In the genomic region with DNA sequence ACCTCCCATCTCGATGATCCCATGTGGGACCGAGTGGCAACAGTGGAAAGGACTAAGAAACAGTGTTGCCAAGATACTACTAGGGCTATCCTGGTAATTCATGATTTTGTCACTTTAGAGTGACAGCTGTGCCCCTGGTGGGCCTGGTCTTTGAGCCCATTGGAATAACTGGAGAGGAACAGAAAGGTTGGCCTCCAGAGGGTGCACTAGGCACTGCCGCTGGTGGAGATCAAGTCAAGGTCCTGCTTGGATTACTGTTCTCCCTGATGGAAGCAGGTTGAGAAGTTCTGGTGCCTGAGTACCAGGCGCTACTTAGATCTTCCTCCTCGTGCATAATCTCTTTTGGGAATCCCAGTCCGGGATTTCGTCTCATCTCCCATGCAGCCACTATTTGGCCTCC, we compare ENCODE assay signal across 24 cellular contexts.
A peak's percentile ranks its signal among the peaks of the same experiment; 100 is the strongest.
DNase-seq lines count a peak whose midpoint lies in the region; ATAC-seq and TF ChIP-seq lines count a peak whose summit lies in the region.
"Had no signal": no experiment of that assay in that cellular context is flagged by ENCODE, and none has a peak within 500 bp of the region (broad histone marks: within the 10 kb centered on the region; RNA-seq: fewer than 3 reads in every experiment).

No MANE protein-coding gene starts in this region.

- H2AFZ ChIP-seq in mammary epithelial cell (ENCODE audit: low read depth, low read length), result no peak overlapping the region
- no peak overlapping the region for H2AFZ ChIP-seq in parathyroid adenoma

- H3K4me1 ChIP-seq in mammary epithelial cell (ENCODE audit: insufficient read depth, low read length) (no peaks in the 10 kb centered on the region), parathyroid adenoma (no peaks in the 10 kb centered on the region)
- H3K4me1 ChIP-seq: SJCRH30 had no signal

- H3K27me3 Mint-ChIP-seq in MCF 10A (ENCODE audit: insufficient read depth, unreplicated experiment), result no peaks in the 10 kb centered on the region

- H3K27me3 ChIP-seq in mammary epithelial cell (ENCODE audit: insufficient read depth, low read length) (no peaks in the 10 kb centered on the region), parathyroid adenoma (ENCODE audit: control insufficient read depth, insufficient read depth, low read length) (no peaks in the 10 kb centered on the region)
- H3K27me3 ChIP-seq: right atrium auricular region, testis had no signal

- TF ChIP-seq CTCF in MCF 10A (IDR thresholded peaks at IDR 0.05; ENCODE audit: unreplicated experiment) (no peak), mammary epithelial cell (conservative IDR thresholded peaks at IDR 0.05 in 1 of 2, IDR thresholded peaks at IDR 0.05 in 1 of 2; ENCODE audit: extremely low read depth in 1 of 2, insufficient read depth in 1 of 2, low read depth in 1 of 2, low read length in 2 of 2) (peak in 1 of 2 donors; percentile 23), cardiac fibroblast (IDR thresholded peaks at IDR 0.05; ENCODE audit: low read depth, low read length) (peak; percentile 15), parathyroid adenoma (IDR thresholded peaks at IDR 0.05) (peak; percentile 12)

- POLR2A ChIA-PET in MCF 10A (lab: Yijun Ruan, JAX), result no interaction called here

- H4K20me1 ChIP-seq in mammary epithelial cell (ENCODE audit: insufficient read depth, low read length), result no peaks in the 10 kb centered on the region

- H3K9me3 ChIP-seq in mammary epithelial cell (replicated peaks; ENCODE audit: insufficient read depth, low read length) (no peaks in the 10 kb centered on the region), parathyroid adenoma (ENCODE audit: control insufficient read depth, low read length) (no peaks in the 10 kb centered on the region)
- H3K9me3 ChIP-seq: right atrium auricular region, SJCRH30, testis had no signal

- no peaks in the 10 kb centered on the region for H3K9me3 Mint-ChIP-seq in MCF 10A (ENCODE audit: unreplicated experiment)
- H3K9me3 Mint-ChIP-seq: activated naive CD8-positive, alpha-beta T cell treated with anti-CD3 and anti-CD28 coated beads, Interleukin-2, amount 50 U/mL, for 24 hours; naive B cell had no signal

- no TSS peak for BruUV-seq in MCF 10A (replicated peaks; lab: Mats Ljungman, UMichigan)
- BruUV-seq in mammary epithelial cell (replicated peaks; lab: Mats Ljungman, UMichigan), result no TSS peak

- dilution Hi-C loops in mammary epithelial cell (cut with HindIII; ENCODE audit: low sequenced_read_pairs), result no loop called here

- 87% methylated on average over 7 of the region's 7 CpGs for WGBS in mammary epithelial cell (ENCODE audit: low coverage, missing lambda C conversion rate)

- ATAC-seq in GM18909 (IDR thresholded peaks at IDR 0.05; ENCODE audit: poor library complexity, unreplicated experiment), result no peak
- ATAC-seq: activated naive CD8-positive, alpha-beta T cell treated with anti-CD3 and anti-CD28 coated beads, Interleukin-2, amount 50 U/mL, for 24 hours had no signal

- no peak overlapping the region for H3K27ac Mint-ChIP-seq in MCF 10A (ENCODE audit: low read depth, unreplicated experiment)
- H3K27ac Mint-ChIP-seq: activated naive CD8-positive, alpha-beta T cell treated with anti-CD3 and anti-CD28 coated beads, Interleukin-2, amount 50 U/mL, for 24 hours had no signal

- intact Hi-C loops in MCF 10A (cut with micrococcal nuclease) (no loop called here), mammary epithelial cell (cut with micrococcal nuclease) (no loop called here)

- H3K79me2 ChIP-seq in mammary epithelial cell (ENCODE audit: insufficient read depth, low read length) (no peaks in the 10 kb centered on the region), parathyroid adenoma (no peaks in the 10 kb centered on the region)

- H3K4me1 Mint-ChIP-seq in MCF 10A (ENCODE audit: insufficient read depth, unreplicated experiment), result no peaks in the 10 kb centered on the region
- H3K4me1 Mint-ChIP-seq: activated naive CD8-positive, alpha-beta T cell treated with anti-CD3 and anti-CD28 coated beads, Interleukin-2, amount 50 U/mL, for 24 hours; naive B cell had no signal

- H3K36me3 Mint-ChIP-seq in MCF 10A (ENCODE audit: insufficient read depth, unreplicated experiment), result no peaks in the 10 kb centered on the region
- H3K36me3 Mint-ChIP-seq: naive B cell had no signal

- H3K36me3 ChIP-seq in mammary epithelial cell (ENCODE audit: insufficient read depth, low read length) (no peaks in the 10 kb centered on the region), parathyroid adenoma (ENCODE audit: control insufficient read depth, insufficient read depth, low read length) (no peaks in the 10 kb centered on the region)
- H3K36me3 ChIP-seq: right atrium auricular region, SJCRH30 had no signal

- CTCF ChIA-PET in MCF 10A (lab: Yijun Ruan, JAX) (interaction anchor here (0.8 kb wide), 1 partner anchor 281 kb away, joined by 3 read pairs; no protein-coding TSS in a partner anchor), mammary epithelial cell (lab: Charles Lee; ENCODE audit: low non-redundant PET) (no interaction called here)

- H3K9ac ChIP-seq in mammary epithelial cell (ENCODE audit: insufficient read depth, low read length) (no peak overlapping the region), parathyroid adenoma (no peak overlapping the region)

- in situ Hi-C loops in mammary epithelial cell (cut with MboI; ENCODE audit: low sequenced_read_pairs in 2 of 2), result no loop called here

- H3K4me2 ChIP-seq in mammary epithelial cell (ENCODE audit: insufficient read depth, low read depth, low read length) (no peak overlapping the region), parathyroid adenoma (ENCODE audit: low read length) (no peak overlapping the region)

- no peak overlapping the region for H3K27ac ChIP-seq in mammary epithelial cell (ENCODE audit: insufficient read depth, low read depth, low read length)
- no peak overlapping the region for H3K27ac ChIP-seq in parathyroid adenoma
- H3K27ac ChIP-seq: right atrium auricular region, SJCRH30, testis had no signal

- no peak overlapping the region for H3K4me3 Mint-ChIP-seq in MCF 10A (ENCODE audit: unreplicated experiment)
- H3K4me3 Mint-ChIP-seq: activated naive CD8-positive, alpha-beta T cell treated with anti-CD3 and anti-CD28 coated beads, Interleukin-2, amount 50 U/mL, for 24 hours; naive B cell had no signal

- no peak overlapping the region for H3K4me3 ChIP-seq in mammary epithelial cell (replicated peaks in 1 of 3; ENCODE audit: insufficient read depth in 1 of 3, low read depth in 2 of 3, low read length in 3 of 3)
- H3K4me3 ChIP-seq in cardiac fibroblast (replicated peaks in 1 of 2; ENCODE audit: low read depth in 2 of 2, low read length in 2 of 2), result no peak overlapping the region
- H3K4me3 ChIP-seq in parathyroid adenoma (ENCODE audit: low read depth, low read length), result no peak overlapping the region
- H3K4me3 ChIP-seq: right atrium auricular region, SJCRH30, testis had no signal

- DNase-seq in MCF 10A (ENCODE audit: unreplicated experiment) (peak; percentile 12), mammary epithelial cell (no peak), NCI-H69 (lab: John Stamatoyannopoulos, UW) (peak; percentile 20), cardiac fibroblast (ENCODE audit: low read depth in 2 of 2) (no peak), NCI-H2227 treated with DMSO at 0.1 percent for 48 hours (lab: John Stamatoyannopoulos, UW) (no peak), GM19240 (ENCODE audit: insufficient read length, low spot score) (no peak)
- DNase-seq: activated CD4-positive, alpha-beta T cell treated with anti-CD3 and anti-CD28 coated beads for 1 hour; activated CD8-positive, alpha-beta memory T cell treated with anti-CD3 and anti-CD28 coated beads for 24 hours; activated gamma-delta T cell treated with Interleukin-2 at 50 U/mL for 16 hours; activated naive CD8-positive, alpha-beta T cell treated with anti-CD3 and anti-CD28 coated beads, Interleukin-2, amount 50 U/mL, for 24 hours; activated T-cell treated with anti-CD3 and anti-CD28 coated beads, Interleukin-2, amount 50 U/mL, for 1 hour; COR-L47; glutamatergic neuron; naive B cell; NCI-H1048; NCI-H187 treated with DMSO at 0.1 percent for 48 hours; SJCRH30; stimulated activated CD4-positive, alpha-beta T cell treated with anti-CD3 and anti-CD28 coated beads, Interleukin-4, amount 100 ng/mL, for 4 hours; stimulated activated naive CD4-positive, alpha-beta T cell; T-helper 1 cell; testis had no signal

Comparison
In these comparisons a context has a peak if more than half of its experiments do, and no peak if none do; other contexts are left out.
1. DNase-seq: peak in MCF 10A (single experiment) and NCI-H69 (single experiment); none in mammary epithelial cell (single experiment), cardiac fibroblast (0 of 2), NCI-H2227 treated with DMSO at 0.1 percent for 48 hours (single experiment) and GM19240 (single experiment).